24 cellular contexts compared by ENCODE assay signal in genomic region chr14:89078021-89078676, GRCh38.
DNase-seq lines count a peak whose midpoint lies in the region; ATAC-seq, FAIRE-seq and TF ChIP-seq lines count a peak whose summit lies in the region.
"Had no signal": no experiment of that assay in that cellular context is flagged by ENCODE, and none has a peak within 500 bp of the region (broad histone marks: within the 10 kb centered on the region; RNA-seq: fewer than 3 reads in every experiment).

No MANE protein-coding gene starts in this region.

- ATAC-seq in GM18867 (IDR thresholded peaks at IDR 0.05; ENCODE audit: unreplicated experiment) (no peak), upper lobe of right lung (no peak)
- ATAC-seq: HCT116 had no signal

- H3K4me1 ChIP-seq in astrocyte (ENCODE audit: insufficient read depth, low read length) = no peaks in the 10 kb centered on the region
- no peaks in the 10 kb centered on the region for H3K4me1 ChIP-seq in upper lobe of right lung

- H3K4me1 Mint-ChIP-seq in astrocyte (ENCODE audit: low read depth, unreplicated experiment) = no peaks in the 10 kb centered on the region
- H3K4me1 Mint-ChIP-seq: CD4-positive, alpha-beta memory T cell; IgD-negative memory B cell had no signal

- no peaks in the 10 kb centered on the region for H3K36me3 Mint-ChIP-seq in astrocyte (ENCODE audit: low read depth, unreplicated experiment)
- H3K36me3 Mint-ChIP-seq: CD4-positive, alpha-beta memory T cell had no signal

- H4K20me1 ChIP-seq in astrocyte (ENCODE audit: insufficient read depth, low read length) = no peaks in the 10 kb centered on the region

- DNase-seq in ELF-1 (ENCODE audit: low read depth, low spot score) = peak; percentile 5
- no peak for DNase-seq in astrocyte (ENCODE audit: low read depth)
- peak; percentile 10 for DNase-seq in left kidney (ENCODE audit: low read depth, low spot score)
- peak in 8 of 10 donors; percentile 57 to 95 (median 70) for DNase-seq in posterior cingulate gyrus
- no peak for DNase-seq in upper lobe of right lung
- DNase-seq in KG1 (lab: John Stamatoyannopoulos, UW) = no peak
- no peak for DNase-seq in activated effector memory CD4-positive, alpha-beta T cell treated with anti-CD3 and anti-CD28 coated beads, Interleukin-2, amount 50 U/mL, for 16 hours
- DNase-seq: C1 segment of cervical spinal cord; CD4-positive, alpha-beta memory T cell; COR-L47; DMS53; NCI-H1048; NCI-H1417; NCI-H1694; NCI-H2029 treated with DMSO at 0.1 percent for 48 hours; NCI-H2227 treated with DMSO at 0.1 percent for 48 hours; NCI-H526 treated with DMSO at 0.1 percent for 48 hours; SHP77 had no signal

- H3K27me3 ChIP-seq in astrocyte (ENCODE audit: insufficient read depth, low read length) (peaks cover 4% of the 10 kb centered on the region), upper lobe of right lung (no peaks in the 10 kb centered on the region)

- H3K4me3 Mint-ChIP-seq in astrocyte (ENCODE audit: unreplicated experiment) = no peak overlapping the region

- H3K4me3 ChIP-seq in astrocyte (ENCODE audit: insufficient read depth, low read depth, low read length) = no peak overlapping the region
- no peak overlapping the region for H3K4me3 ChIP-seq in upper lobe of right lung

- H3K36me3 ChIP-seq in astrocyte (ENCODE audit: insufficient read depth, low read length) (no peaks in the 10 kb centered on the region), upper lobe of right lung (no peaks in the 10 kb centered on the region)

- H3K27me3 Mint-ChIP-seq in astrocyte (ENCODE audit: low read depth, unreplicated experiment) = peaks cover 26% of the 10 kb centered on the region

- no peak for FAIRE-seq in astrocyte (lab: Jason Lieb, UNC)
- FAIRE-seq: A204.1, G401.6 had no signal

- TF ChIP-seq CTCF in astrocyte (IDR thresholded peaks at IDR 0.05; ENCODE audit: insufficient read depth, low read depth, low read length) (no peak), upper lobe of right lung (IDR thresholded peaks at IDR 0.05) (no peak)

- H3K4me2 ChIP-seq in astrocyte (ENCODE audit: low read length) = no peak overlapping the region

- intact Hi-C loops in posterior cingulate gyrus (cut with DNase I) = no loop called here
- intact Hi-C loops in upper lobe of right lung (cut with DNase I) = no loop called here

- no peaks in the 10 kb centered on the region for H3K9me3 ChIP-seq in astrocyte (ENCODE audit: insufficient read depth, low read depth, low read length)
- H3K9me3 ChIP-seq in upper lobe of right lung = no peaks in the 10 kb centered on the region

- no peak overlapping the region for H3K9ac ChIP-seq in astrocyte (ENCODE audit: low read length)

- no peaks in the 10 kb centered on the region for H3K9me3 Mint-ChIP-seq in astrocyte (ENCODE audit: unreplicated experiment)

- H2AFZ ChIP-seq in astrocyte (ENCODE audit: low read depth, low read length) = no peak overlapping the region

- no peak overlapping the region for H3K27ac ChIP-seq in astrocyte (ENCODE audit: low read depth, low read length)
- no peak overlapping the region for H3K27ac ChIP-seq in upper lobe of right lung
- H3K27ac ChIP-seq: RWPE1 had no signal

- no peaks in the 10 kb centered on the region for H3K79me2 ChIP-seq in astrocyte (ENCODE audit: insufficient read depth, low read length)

- peak overlapping the region; percentile 34 for H3K27ac Mint-ChIP-seq in astrocyte (ENCODE audit: unreplicated experiment)
- H3K27ac Mint-ChIP-seq: CD4-positive, alpha-beta memory T cell; IgD-negative memory B cell had no signal

Comparison
In these comparisons a context has a peak if more than half of its experiments do, and no peak if none do; other contexts are left out.
1. DNase-seq: peak in ELF-1 (single experiment), left kidney (single experiment) and posterior cingulate gyrus (8 of 10); none in astrocyte (single experiment), upper lobe of right lung (single experiment), KG1 (single experiment) and activated effector memory CD4-positive, alpha-beta T cell treated with anti-CD3 and anti-CD28 coated beads, Interleukin-2, amount 50 U/mL, for 16 hours (single experiment).